In genomic region chr15:35669457-35670045, GRCh38 we compare ENCODE assay signal across 27 cellular contexts.
A peak's percentile ranks its signal among the peaks of the same experiment; 100 is the strongest.
DNase-seq lines count a peak whose midpoint lies in the region; ATAC-seq and TF ChIP-seq lines count a peak whose summit lies in the region.
"Had no signal": no experiment of that assay in that cellular context is flagged by ENCODE, and none has a peak within 500 bp of the region (broad histone marks: within the 10 kb centered on the region; RNA-seq: fewer than 3 reads in every experiment).

No MANE protein-coding gene starts in this region.

- CTCF ChIA-PET in PC-3 (lab: Charles Lee): no interaction called here

- H2AK5ac ChIP-seq in neuronal stem cell (ENCODE audit: low read depth, low read length): no peak overlapping the region
- no peak overlapping the region for H2AK5ac ChIP-seq in mesenchymal stem cell (ENCODE audit: low read length, severe bottlenecking)

- DNase-seq in HPDE6-E6E7 (ENCODE audit: extremely low spot score) (peak; percentile 19), PC-3 (peak; percentile 62), epithelial cell of esophagus (ENCODE audit: low read depth) (peak; percentile 88), neuronal stem cell (ENCODE audit: low spot score) (no peak), mesenchymal stem cell (no peak)
- DNase-seq: activated CD4-positive, alpha-beta T cell treated with anti-CD3 and anti-CD28 coated beads for 36 hours; activated effector memory CD4-positive, alpha-beta T cell treated with anti-CD3 and anti-CD28 coated beads, Interleukin-2, amount 50 U/mL, for 16 hours; activated naive CD8-positive, alpha-beta T cell treated with anti-CD3 and anti-CD28 coated beads, Interleukin-2, amount 10 ng/mL, durations not matched to agents 7 days and 5 days; activated T-cell treated with anti-CD3 and anti-CD28 coated beads for 4 hours; Caco-2; central memory CD4-positive, alpha-beta T cell; DMS79; left cardiac atrium; NCI-H1105 treated with DMSO at 0.1 percent for 48 hours; NCI-H1930; NCI-H2227 treated with DMSO at 0.1 percent for 48 hours; stimulated activated CD4-positive, alpha-beta T cell treated with anti-CD3 and anti-CD28 coated beads, Interleukin-12 subunit alpha, Interleukin-12 subunit beta, amount 100 ng/mL, for 4 hours; stimulated activated CD4-positive, alpha-beta T cell treated with anti-CD3 and anti-CD28 coated beads, Interleukin-4, amount 100 ng/mL, for 1 hour; substantia nigra; T-helper 2 cell had no signal

- H3K9me3 ChIP-seq in PC-3 (ENCODE audit: low read length) (no peaks in the 10 kb centered on the region), neuronal stem cell (replicated peaks in 1 of 2; ENCODE audit: control insufficient read depth in 2 of 2, insufficient read depth in 1 of 2, low read depth in 1 of 2, low read length in 2 of 2) (no peaks in the 10 kb centered on the region), gastroesophageal sphincter (no peaks in the 10 kb centered on the region), mesenchymal stem cell (ENCODE audit: control insufficient read depth, low read length) (no peaks in the 10 kb centered on the region)
- H3K9me3 ChIP-seq: ascending aorta, Caco-2 had no signal

- POLR2A ChIA-PET in PC-3 (lab: Charles Lee; ENCODE audit: unreplicated experiment): interaction anchor here (0.6 kb wide), 1 partner anchor 188 kb away, joined by 3 read pairs; no protein-coding TSS in a partner anchor

- intact Hi-C loops in PC-3 (cut with micrococcal nuclease): no loop called here

- H3K23ac ChIP-seq in neuronal stem cell (ENCODE audit: low read depth, low read length, poor library complexity) (no peak overlapping the region), mesenchymal stem cell (ENCODE audit: low read length in 2 of 2) (no peak overlapping the region)

- H2BK120ac ChIP-seq in neuronal stem cell (ENCODE audit: low read depth, low read length) (no peak overlapping the region), mesenchymal stem cell (ENCODE audit: low read depth, low read length) (no peak overlapping the region)

- no peak overlapping the region for H3K4me3 ChIP-seq in PC-3 (ENCODE audit: low read length)
- no peak overlapping the region for H3K4me3 ChIP-seq in epithelial cell of esophagus (ENCODE audit: low read length)
- no peak overlapping the region for H3K4me3 ChIP-seq in neuronal stem cell (ENCODE audit: low read length in 2 of 2)
- H3K4me3 ChIP-seq in gastroesophageal sphincter: no peak overlapping the region
- H3K4me3 ChIP-seq in mesenchymal stem cell (ENCODE audit: insufficient read depth in 1 of 2, low read depth in 1 of 2, low read length in 2 of 2): no peak overlapping the region
- H3K4me3 ChIP-seq: ascending aorta, SK-N-MC had no signal

- TF ChIP-seq CTCF in PC-3 (conservative IDR thresholded peaks at IDR 0.05; ENCODE audit: low read depth, low read length) (no peak), epithelial cell of esophagus (IDR thresholded peaks at IDR 0.05; ENCODE audit: insufficient read depth, low read depth, low read length, missing control alignments) (no peak), gastroesophageal sphincter (IDR thresholded peaks at IDR 0.05) (no peak)

- no peaks in the 10 kb centered on the region for H3K36me3 ChIP-seq in PC-3 (ENCODE audit: low read depth, low read length)
- H3K36me3 ChIP-seq in neuronal stem cell (replicated peaks in 1 of 2; ENCODE audit: control insufficient read depth in 2 of 2, insufficient read depth in 2 of 2, low read length in 2 of 2): no peaks in the 10 kb centered on the region
- H3K36me3 ChIP-seq in gastroesophageal sphincter: no peaks in the 10 kb centered on the region
- H3K36me3 ChIP-seq in mesenchymal stem cell (ENCODE audit: control insufficient read depth in 1 of 2, insufficient read depth in 2 of 2, low read depth in 1 of 2, low read length in 2 of 2): no peaks in the 10 kb centered on the region
- H3K36me3 ChIP-seq: ascending aorta had no signal

- peak; percentile 59 for ATAC-seq in PC-3
- ATAC-seq in gastroesophageal sphincter: no peak
- ATAC-seq in GM18520 (IDR thresholded peaks at IDR 0.05; ENCODE audit: unreplicated experiment): no peak
- ATAC-seq: activated CD4-positive, alpha-beta T cell treated with anti-CD3 and anti-CD28 coated beads for 36 hours; left cardiac atrium; sciatic nerve had no signal

- no peaks in the 10 kb centered on the region for H3K79me1 ChIP-seq in neuronal stem cell (ENCODE audit: low read depth, low read length)
- no peaks in the 10 kb centered on the region for H3K79me1 ChIP-seq in mesenchymal stem cell (replicated peaks; ENCODE audit: low read length, poor library complexity, severe bottlenecking)

- H3F3A ChIP-seq in PC-3 (ENCODE audit: low read length, unreplicated experiment): no peaks in the 10 kb centered on the region

- no peak overlapping the region for H3K14ac ChIP-seq in neuronal stem cell (ENCODE audit: low read length)
- H3K14ac ChIP-seq in mesenchymal stem cell (ENCODE audit: low read length in 2 of 2): no peak overlapping the region

- H3K4me1 ChIP-seq in PC-3 (ENCODE audit: insufficient read depth, low read length) (peaks cover 5% of the 10 kb centered on the region; the same call in 1 of the 2 replicates), neuronal stem cell (ENCODE audit: control insufficient read depth in 2 of 2, insufficient read depth in 1 of 2, low read depth in 1 of 2, low read length in 2 of 2) (peaks cover 3 to 5% of the 10 kb centered on the region in 2 donors), gastroesophageal sphincter (peaks cover 4 to 69% (median 12%) of the 10 kb centered on the region in 3 donors), mesenchymal stem cell (ENCODE audit: control insufficient read depth, insufficient read depth, low read depth, low read length) (peaks cover 2% of the 10 kb centered on the region)

- H4K91ac ChIP-seq in neuronal stem cell (ENCODE audit: low read depth, low read length, poor library complexity) (no peak overlapping the region), mesenchymal stem cell (ENCODE audit: low read length) (no peak overlapping the region)

- H3K4ac ChIP-seq in neuronal stem cell (ENCODE audit: low read length) (no peak overlapping the region), mesenchymal stem cell (ENCODE audit: low read depth in 1 of 2, low read length in 2 of 2) (no peak overlapping the region)

- no peak overlapping the region for H4K8ac ChIP-seq in neuronal stem cell (ENCODE audit: low read depth, low read length)
- no peak overlapping the region for H4K8ac ChIP-seq in mesenchymal stem cell (ENCODE audit: low read length)

- no peak for TF ChIP-seq EP300 in gastroesophageal sphincter (IDR thresholded peaks at IDR 0.05)

- H2AFZ ChIP-seq in PC-3 (ENCODE audit: low read length) (no peak overlapping the region), neuronal stem cell (ENCODE audit: low read length) (peak overlapping the region; percentile 40), mesenchymal stem cell (ENCODE audit: low read depth, low read length) (no peak overlapping the region)

- H3K9ac ChIP-seq in PC-3 (ENCODE audit: low read length): no peak overlapping the region
- no peak overlapping the region for H3K9ac ChIP-seq in neuronal stem cell (ENCODE audit: low read depth, low read length, poor library complexity)
- H3K9ac ChIP-seq in mesenchymal stem cell (ENCODE audit: low read length): no peak overlapping the region

- H3K4me2 ChIP-seq in PC-3 (ENCODE audit: low read length): no peak overlapping the region
- H3K4me2 ChIP-seq in neuronal stem cell (ENCODE audit: insufficient read depth, low read length, poor library complexity, severe bottlenecking): no peak overlapping the region
- no peak overlapping the region for H3K4me2 ChIP-seq in mesenchymal stem cell (ENCODE audit: low read length, poor library complexity, severe bottlenecking)

- H2BK5ac ChIP-seq in neuronal stem cell (ENCODE audit: low read length): no peak overlapping the region
- H2BK5ac ChIP-seq in mesenchymal stem cell (ENCODE audit: low read depth, low read length, poor library complexity, severe bottlenecking): no peak overlapping the region

- H4K20me1 ChIP-seq in PC-3 (ENCODE audit: low read length): no peaks in the 10 kb centered on the region

- H3K27me3 ChIP-seq in PC-3 (ENCODE audit: low read length) (no peaks in the 10 kb centered on the region), neuronal stem cell (ENCODE audit: control insufficient read depth in 3 of 3, insufficient read depth in 3 of 3, low read depth in 1 of 3, low read length in 3 of 3) (no peaks in the 10 kb centered on the region), gastroesophageal sphincter (no peaks in the 10 kb centered on the region), mesenchymal stem cell (ENCODE audit: control insufficient read depth in 1 of 2, insufficient read depth in 1 of 2, low read length in 2 of 2) (no peaks in the 10 kb centered on the region)
- H3K27me3 ChIP-seq: ascending aorta had no signal

- H3K18ac ChIP-seq in neuronal stem cell (ENCODE audit: low read length) (no peak overlapping the region), mesenchymal stem cell (ENCODE audit: low read depth in 1 of 2, low read length in 2 of 2) (no peak overlapping the region)

- H2BK12ac ChIP-seq in neuronal stem cell (ENCODE audit: low read length) (no peak overlapping the region), mesenchymal stem cell (ENCODE audit: low read length in 2 of 2) (peak overlapping the region in 1 of 2 experiments; percentile 10)

- BruUV-seq in PC-3 (replicated peaks; lab: Mats Ljungman, UMichigan): no TSS peak

- 0 out of 2 replicates have a peak, but pooled peaks cover 3% of the 10 kb centered on the region for H3K9me2 ChIP-seq in PC-3 (replicated peaks; ENCODE audit: low read length)

- H2BK15ac ChIP-seq in neuronal stem cell (ENCODE audit: low read length) (no peak overlapping the region), mesenchymal stem cell (ENCODE audit: low read depth, poor library complexity, severe bottlenecking) (no peak overlapping the region)

- no CpG with 5 or more reads among the region's 5 CpGs for WGBS in neuronal stem cell (ENCODE audit: extremely low coverage in 2 of 2, insufficient read length in 2 of 2, insufficient replicate concordance in 1 of 2), 2 donors
- 93 to 96% methylated on average over 2 to 4 of the region's 5 CpGs for WGBS in gastroesophageal sphincter (ENCODE audit: low coverage in 1 of 2), 2 donors
- 94% methylated on average over 5 of the region's 5 CpGs for WGBS in mesenchymal stem cell

- no peaks in the 10 kb centered on the region for H3K79me2 ChIP-seq in PC-3 (ENCODE audit: low read length)

- H3K27ac ChIP-seq in PC-3 (ENCODE audit: low read length) (no peak overlapping the region), neuronal stem cell (replicated peaks; ENCODE audit: low read length) (no peak overlapping the region), gastroesophageal sphincter (no peak overlapping the region), mesenchymal stem cell (ENCODE audit: low read length, poor library complexity, severe bottlenecking) (no peak overlapping the region)
- H3K27ac ChIP-seq: ascending aorta, C4-2B, HL-60, SK-N-MC had no signal

- TF ChIP-seq POLR2A in gastroesophageal sphincter (IDR thresholded peaks at IDR 0.05): no peak

Comparison
In these comparisons a context has a peak if more than half of its experiments do, and no peak if none do; other contexts are left out.
1. DNase-seq: peak in HPDE6-E6E7 (single experiment), PC-3 (single experiment) and epithelial cell of esophagus (single experiment); none in neuronal stem cell (single experiment) and mesenchymal stem cell (single experiment).